28 cellular contexts compared by ENCODE assay signal in genomic region chr2:112262876-112263275, GRCh38. TPM values are rescaled to one million over a fixed set of nuclear protein-coding genes. Genes with fewer than 3 reads are reported as not detected.
DNase-seq lines count a peak whose midpoint lies in the region; ATAC-seq, FAIRE-seq and TF ChIP-seq lines count a peak whose summit lies in the region.
"Had no signal": no experiment of that assay in that cellular context is flagged by ENCODE, and none has a peak within 500 bp of the region (broad histone marks: within the 10 kb centered on the region; RNA-seq: fewer than 3 reads in every experiment).

No MANE protein-coding gene starts in this region.

- H3K4me3 ChIP-seq in PC-9 (no peak overlapping the region), K562 (no peak overlapping the region)
- H3K4me3 ChIP-seq: BLaER1, GM12878 had no signal

- TF ChIP-seq EP300 in K562 (IDR thresholded peaks at IDR 0.05; ENCODE audit: low read length) = no peak

- no peak for ATAC-seq in K562
- ATAC-seq in stimulated activated naive B cell treated with anti-CD40 and anti-IgM and Interleukin-4, amounts not matched to agents 10 μg/mL and 1 μg/mL and 100 μg/mL, for 72 hours (replicated peaks) = no peak
- no peak for ATAC-seq in HG03025 (IDR thresholded peaks at IDR 0.05; ENCODE audit: low FRiP score, unreplicated experiment)
- ATAC-seq: GM12878 had no signal

- 0 out of 2 replicates have a peak overlapping the region, but pooled peaks have one; percentile 54 for H2AFZ ChIP-seq in PC-9
- no peak overlapping the region for H2AFZ ChIP-seq in K562 (ENCODE audit: low read depth, low read length)

- H3K4me2 ChIP-seq in PC-9 (no peak overlapping the region), K562 (ENCODE audit: insufficient read depth, low read length) (no peak overlapping the region)
- H3K4me2 ChIP-seq: BLaER1 had no signal

- CTCF ChIA-PET in PC-9 (lab: Charles Lee) (no interaction called here), K562 (lab: Yijun Ruan, JAX; ENCODE audit: low intra/inter-chr PET ratio) (no interaction called here)

- intact Hi-C loops in PC-9 (cut with micrococcal nuclease; ENCODE audit: unreplicated experiment) (no loop called here), K562 (cut with micrococcal nuclease) (no loop called here)

- no peak for FAIRE-seq in K562 (lab: Jason Lieb, UNC)
- FAIRE-seq: A204.1, GM12878, GM12892, GM18507 had no signal

- H3K4me1 Mint-ChIP-seq in stimulated activated naive B cell treated with anti-CD40 and anti-IgM and Interleukin-4, amounts not matched to agents 10 μg/mL and 1 μg/mL and 100 μg/mL, for 72 hours = peaks cover 14 to 36% of the 10 kb centered on the region in 2 donors

- peak overlapping the region; percentile 68 for H3K27ac Mint-ChIP-seq in stimulated activated naive B cell treated with anti-CD40 and anti-IgM and Interleukin-4, amounts not matched to agents 10 μg/mL and 1 μg/mL and 100 μg/mL, for 72 hours
- H3K27ac Mint-ChIP-seq: CD14-positive monocyte; CD4-positive, alpha-beta memory T cell; CD8-positive, alpha-beta memory T cell had no signal

- no peaks in the 10 kb centered on the region for H3K9me3 ChIP-seq in PC-9 (ENCODE audit: insufficient read depth, low read depth)
- H3K9me3 ChIP-seq in K562 (replicated peaks; ENCODE audit: control insufficient read depth, insufficient read depth, low read depth, low read length) = peaks cover 5% of the 10 kb centered on the region; the same call in 1 of the 2 replicates
- H3K9me3 ChIP-seq: BE2C had no signal

- H4K20me1 ChIP-seq in PC-9 (ENCODE audit: insufficient read depth) (no peaks in the 10 kb centered on the region), K562 (replicated peaks; ENCODE audit: control insufficient read depth, insufficient read depth, low read length) (no peaks in the 10 kb centered on the region)
- H4K20me1 ChIP-seq: BLaER1 had no signal

- H3K27me3 ChIP-seq in PC-9 (ENCODE audit: insufficient read depth, low read depth) (no peaks in the 10 kb centered on the region), K562 (ENCODE audit: control insufficient read depth in 2 of 2, insufficient read depth in 2 of 2, low read length in 2 of 2) (no peaks in the 10 kb centered on the region)
- H3K27me3 ChIP-seq: BE2C, BLaER1 had no signal

- no peaks in the 10 kb centered on the region for H3K9me1 ChIP-seq in K562 (ENCODE audit: control insufficient read depth, insufficient read depth, low read length)

- H3K36me3 ChIP-seq in PC-9 (ENCODE audit: low read depth) = no peaks in the 10 kb centered on the region
- H3K36me3 ChIP-seq in K562 (ENCODE audit: control insufficient read depth, insufficient read depth, low read length) = no peaks in the 10 kb centered on the region
- H3K36me3 ChIP-seq: BE2C, BLaER1 had no signal

- H3K4me3 Mint-ChIP-seq in stimulated activated naive B cell treated with anti-CD40 and anti-IgM and Interleukin-4, amounts not matched to agents 10 μg/mL and 1 μg/mL and 100 μg/mL, for 72 hours = no peak overlapping the region
- H3K4me3 Mint-ChIP-seq: CD14-positive monocyte; CD4-positive, alpha-beta memory T cell; CD4-positive, CD25-positive, alpha-beta regulatory T cell; CD8-positive, alpha-beta memory T cell had no signal

- no peak for TF ChIP-seq RAD21 in K562 (CRISPR knock-in tag; conservative IDR thresholded peaks at IDR 0.05 in 1 of 2, IDR thresholded peaks at IDR 0.05 in 1 of 2)

- in situ Hi-C loops in K562 (cut with MboI) = loop anchor here (25.0 kb wide), 1 partner anchor 224 kb away; the partner anchor contains the start of gene TTL

- H3K9me3 Mint-ChIP-seq in stimulated activated naive B cell treated with anti-CD40 and anti-IgM and Interleukin-4, amounts not matched to agents 10 μg/mL and 1 μg/mL and 100 μg/mL, for 72 hours = peaks cover 7 to 8% of the 10 kb centered on the region in 2 donors

- no peaks in the 10 kb centered on the region for H3K79me2 ChIP-seq in PC-9 (ENCODE audit: low read depth)
- H3K79me2 ChIP-seq in K562 (ENCODE audit: control insufficient read depth, insufficient read depth, low read length) = no peaks in the 10 kb centered on the region

- TF ChIP-seq CTCF in PC-9 (conservative IDR thresholded peaks at IDR 0.05) (no peak), K562 (IDR thresholded peaks at IDR 0.05 in 2 of 3, conservative IDR thresholded peaks at IDR 0.05 in 1 of 3; ENCODE audit: insufficient read depth in 2 of 3, low read depth in 1 of 3, low read length in 3 of 3) (no peak)

- peak; percentile 29 for DNase-seq in NCI-H82 (lab: John Stamatoyannopoulos, UW)
- DNase-seq in NCI-H82 treated with DMSO at 0.1 percent for 48 hours (lab: John Stamatoyannopoulos, UW; ENCODE audit: unreplicated experiment) = no peak
- no peak for DNase-seq in PC-9
- no peak for DNase-seq in K562 (ENCODE audit: extremely low read depth in 1 of 4, low spot score in 3 of 4)
- no peak for DNase-seq in stimulated activated naive B cell treated with anti-CD40 and anti-IgM and Interleukin-4, amounts not matched to agents 10 μg/mL and 1 μg/mL and 100 μg/mL, for 72 hours
- DNase-seq in NCI-H345 (lab: John Stamatoyannopoulos, UW) = no peak
- DNase-seq: 8988T; ACHN; BE2C; C1 segment of cervical spinal cord; CD4-positive, alpha-beta memory T cell; CD4-positive, CD25-positive, alpha-beta regulatory T cell; CD8-positive, alpha-beta memory T cell; COR-L47; DMS 273 treated with DMSO at 0.1 percent for 48 hours; DMS153; DMS53; DMS79; DND-41; EL; GDM1 had no signal

- no peak overlapping the region for H3K9ac ChIP-seq in K562 (ENCODE audit: insufficient read depth in 1 of 2, low read depth in 2 of 2, low read length in 2 of 2)
- H3K9ac ChIP-seq: BLaER1 had no signal

- no peaks in the 10 kb centered on the region for H3K9me2 ChIP-seq in PC-9 (ENCODE audit: insufficient read depth)

- no peak overlapping the region for H3K27ac ChIP-seq in PC-9
- no peak overlapping the region for H3K27ac ChIP-seq in K562 (ENCODE audit: extremely low read depth, low read depth, low read length)
- H3K27ac ChIP-seq: BLaER1 had no signal

- POLR2A ChIA-PET in PC-9 (lab: Charles Lee; ENCODE audit: unreplicated experiment) (no interaction called here), K562 (lab: Yijun Ruan, JAX) (no interaction called here)

- BruUV-seq in PC-9 (replicated peaks; lab: Mats Ljungman, UMichigan) = no TSS peak
- no TSS peak for BruUV-seq in K562 (replicated peaks; lab: Mats Ljungman, UMichigan)

- no peak for TF ChIP-seq POLR2A in K562 (conservative IDR thresholded peaks at IDR 0.05)

- no peaks in the 10 kb centered on the region for H3F3A ChIP-seq in PC-9 (ENCODE audit: insufficient read depth, low read depth)

- peaks cover 7 to 14% of the 10 kb centered on the region in 2 donors for H3K36me3 Mint-ChIP-seq in stimulated activated naive B cell treated with anti-CD40 and anti-IgM and Interleukin-4, amounts not matched to agents 10 μg/mL and 1 μg/mL and 100 μg/mL, for 72 hours
- H3K36me3 Mint-ChIP-seq: CD14-positive monocyte; CD4-positive, alpha-beta memory T cell; CD4-positive, CD25-positive, alpha-beta regulatory T cell; CD8-positive, alpha-beta memory T cell had no signal

- H3K4me1 ChIP-seq in PC-9 (replicated peaks; ENCODE audit: insufficient read depth) = no peaks in the 10 kb centered on the region
- peaks cover 0 to 2% of the 10 kb centered on the region in 2 experiments; a peak in 2 of 5 replicates for H3K4me1 ChIP-seq in K562 (replicated peaks in 1 of 2; ENCODE audit: control insufficient read depth in 2 of 2, insufficient read depth in 2 of 2, low read length in 2 of 2)
- H3K4me1 ChIP-seq: BE2C had no signal

- H3K27me3 Mint-ChIP-seq in stimulated activated naive B cell treated with anti-CD40 and anti-IgM and Interleukin-4, amounts not matched to agents 10 μg/mL and 1 μg/mL and 100 μg/mL, for 72 hours = no peaks in the 10 kb centered on the region
- H3K27me3 Mint-ChIP-seq: CD4-positive, alpha-beta memory T cell; CD4-positive, CD25-positive, alpha-beta regulatory T cell had no signal

RNA-seq across cellular contexts. Expression of gene ZC3H8, which starts 8.0 kb away (rescaled TPM):
- total RNA-seq in PC-9 (2021) (8.6 and 11.3 TPM in 2 replicates), K562 (2014; rRNA removed) (18.6 and 20.3 TPM in 2 replicates), K562 (2014; rRNA removed; fragmentation: Illumina TruSeq; extraction: Trizol) (40.6 and 41.5 TPM in 2 replicates), K562 (2015; rRNA removed; fragmentation: Illumina TruSeq; extraction: Trizol) (29.6 and 33.3 TPM in 2 replicates), K562 (2021) (17.2 and 17.7 TPM in 2 replicates)
- total RNA-seq in K562 (2011; cell fraction: chromatin; rRNA removed; ENCODE audit: low replicate concordance) = 27.3 and 80.4 TPM in 2 replicates
- 10.7 and 10.8 TPM in 2 replicates for total RNA-seq in K562 (2011; cell fraction: nucleolus; rRNA removed)
- total RNA-seq in K562 (2011; cell fraction: nucleoplasm; rRNA removed) = 15.0 and 17.5 TPM in 2 replicates
- polyA plus RNA-seq in K562 (2011; rRNA removed) (9.8 and 11.6 TPM in 2 replicates), K562 (2014; fragmentation: Illumina TruSeq; extraction: Trizol) (24.6 and 31.7 TPM in 2 replicates), K562 (2014; fragmentation: Nextera tagmentation; extraction: Ambion mirVana) (10 to 100 TPM; 26.1 to 27.5 TPM), K562 (2014; rRNA removed) (25.7 and 31.0 TPM in 2 replicates)
- 1.1 and 2.7 TPM in 2 replicates for polyA plus RNA-seq in K562 (2011; cell fraction: cytosol; rRNA removed)
- polyA plus RNA-seq in K562 (2011; cell fraction: nucleus; rRNA removed) = 8.2 and 8.4 TPM in 2 replicates
- 15.0 and 22.0 TPM in 2 replicates for polyA plus RNA-seq in K562 (2012)
- 9.2 and 14.5 TPM in 2 replicates for polyA minus RNA-seq in K562 (2011; rRNA and poly(A)+ RNA removed)
- 4.2 and 4.9 TPM in 2 replicates for polyA minus RNA-seq in K562 (2011; cell fraction: cytosol; rRNA and poly(A)+ RNA removed)
- polyA minus RNA-seq in K562 (2011; cell fraction: nucleus; rRNA and poly(A)+ RNA removed) = 4.6 and 10.4 TPM in 2 replicates

RNA-seq across cellular contexts. Expression of gene ZC3H6, which starts 12.5 kb away (rescaled TPM):
- total RNA-seq in PC-9 (2021) = 9.1 and 10.0 TPM in 2 replicates
- total RNA-seq in K562 (2011; cell fraction: chromatin; rRNA removed; ENCODE audit: low replicate concordance) = 2.2 and 7.9 TPM in 2 replicates
- 1.0 and 1.4 TPM in 2 replicates for total RNA-seq in K562 (2011; cell fraction: nucleolus; rRNA removed)
- 3.1 and 3.6 TPM in 2 replicates for total RNA-seq in K562 (2011; cell fraction: nucleoplasm; rRNA removed)
- total RNA-seq in K562 (2014; rRNA removed) = 1.3 and 1.6 TPM in 2 replicates
- 1.9 and 4.2 TPM in 2 replicates for total RNA-seq in K562 (2014; rRNA removed; fragmentation: Illumina TruSeq; extraction: Trizol)
- 1.5 and 1.9 TPM in 2 replicates for total RNA-seq in K562 (2015; rRNA removed; fragmentation: Illumina TruSeq; extraction: Trizol)
- 1.9 and 2.6 TPM in 2 replicates for total RNA-seq in K562 (2021)
- 1.5 and 2.5 TPM in 2 replicates for polyA plus RNA-seq in K562 (2011; rRNA removed)
- polyA plus RNA-seq in K562 (2011; cell fraction: cytosol; rRNA removed) = 0.37 and 1.2 TPM in 2 replicates
- 2.2 and 3.8 TPM in 2 replicates for polyA plus RNA-seq in K562 (2011; cell fraction: nucleus; rRNA removed)
- polyA plus RNA-seq in K562 (2012) = 1.8 and 2.0 TPM in 2 replicates
- 1.2 and 2.1 TPM in 2 replicates for polyA plus RNA-seq in K562 (2014; fragmentation: Illumina TruSeq; extraction: Trizol)
- under 1 TPM; 0.45 to 0.53 TPM for polyA plus RNA-seq in K562 (2014; fragmentation: Nextera tagmentation; extraction: Ambion mirVana)
- 1.7 and 2.5 TPM in 2 replicates for polyA plus RNA-seq in K562 (2014; rRNA removed)
- 1.6 and 4.5 TPM in 2 replicates for polyA minus RNA-seq in K562 (2011; rRNA and poly(A)+ RNA removed)
- polyA minus RNA-seq in K562 (2011; cell fraction: cytosol; rRNA and poly(A)+ RNA removed) = 0.76 and 2.0 TPM in 2 replicates
- polyA minus RNA-seq in K562 (2011; cell fraction: nucleus; rRNA and poly(A)+ RNA removed) = 1.1 and 3.6 TPM in 2 replicates
